In the genomic region with DNA sequence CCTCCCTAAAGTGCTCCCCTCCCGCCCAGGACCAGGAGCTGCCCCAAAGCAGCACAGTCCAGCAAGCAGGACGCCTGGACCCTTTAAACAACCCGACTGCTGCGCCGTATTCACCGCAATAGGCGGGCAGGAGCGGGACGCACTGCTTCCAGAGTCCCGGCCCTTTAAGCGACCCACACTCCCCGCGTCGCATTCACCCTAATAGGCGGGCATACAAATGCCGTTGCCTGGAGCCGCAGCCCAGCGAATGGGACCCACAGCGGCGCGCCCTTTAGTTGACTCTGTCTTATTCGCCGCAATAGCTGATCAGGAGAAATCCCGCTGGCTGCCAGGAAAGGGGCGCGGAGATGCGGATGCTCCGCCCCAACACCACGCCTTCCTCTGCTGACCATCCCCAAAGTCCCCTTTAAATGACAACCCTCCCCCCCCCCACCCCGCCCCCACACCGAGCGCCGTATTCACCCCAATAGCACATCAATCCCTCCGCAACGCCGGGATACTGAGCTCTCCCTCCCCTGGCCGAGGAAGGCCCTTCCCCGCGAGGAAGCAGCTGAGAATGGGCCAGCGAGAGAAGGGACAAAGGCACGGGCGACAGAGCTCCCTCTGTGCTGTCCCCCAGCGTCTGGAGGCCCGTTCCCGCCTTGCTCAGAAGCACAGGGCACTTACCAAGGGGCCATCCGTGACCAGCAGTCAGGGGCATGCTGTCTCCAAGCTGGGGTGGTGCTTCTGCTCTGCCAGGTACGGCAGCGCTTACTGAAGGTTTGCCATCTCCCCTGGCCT, we compare ENCODE assay signal across 8 cellular contexts. TPM values are rescaled to one million over a fixed set of nuclear protein-coding genes. Genes with fewer than 3 reads are reported as not detected.
DNase-seq lines count a peak whose midpoint lies in the region; ATAC-seq and TF ChIP-seq lines count a peak whose summit lies in the region.

No MANE protein-coding gene starts in this region.

- peak overlapping the region; percentile 84 for H3K4me3 ChIP-seq in adipocyte (ENCODE audit: low read length)
- H3K4me3 ChIP-seq in uterus = peak overlapping the region; percentile 31 to 59

- H3K9me3 Mint-ChIP-seq in neural crest cell = no peaks in the 10 kb centered on the region

- H3K27ac ChIP-seq in uterus = peak overlapping the region; percentile 75 to 79

- peak; percentile 18 for DNase-seq in DMS153 treated with DMSO at 0.1 percent for 48 hours (lab: John Stamatoyannopoulos, UW; ENCODE audit: unreplicated experiment)
- peak; percentile 83 for DNase-seq in NCI-H1105 (lab: John Stamatoyannopoulos, UW)
- peak; percentile 97 for DNase-seq in adipocyte (ENCODE audit: low read depth)
- peak; percentile 81 to 96 (median 90) for DNase-seq in head of caudate nucleus
- DNase-seq in neural crest cell (ENCODE audit: low read depth, low spot score) = peak; percentile 85
- DNase-seq in uterus = peak; percentile 89 to 92
- no peak for DNase-seq in NCI-H510A (lab: John Stamatoyannopoulos, UW)

- no peaks in the 10 kb centered on the region for H3K36me3 Mint-ChIP-seq in neural crest cell (ENCODE audit: low read depth)

- peak in 1 of 2 donors; percentile 26 for TF ChIP-seq POLR2A in uterus (IDR thresholded peaks at IDR 0.05)

- H3K4me3 Mint-ChIP-seq in neural crest cell = peak overlapping the region; percentile 92

- no peaks in the 10 kb centered on the region for H3K27me3 ChIP-seq in adipocyte (replicated peaks; ENCODE audit: control insufficient read depth, insufficient read depth, low read length)
- no peaks in the 10 kb centered on the region for H3K27me3 ChIP-seq in uterus

- intact Hi-C loops in head of caudate nucleus (cut with DNase I) = no loop called here
- intact Hi-C loops in uterus (cut with DNase I; ENCODE audit: low total_unique reads) = no loop called here

- H3K27ac Mint-ChIP-seq in neural crest cell (ENCODE audit: unreplicated experiment) = peak overlapping the region; percentile 97

- no peaks in the 10 kb centered on the region for H3K9me3 ChIP-seq in adipocyte (ENCODE audit: control insufficient read depth, low read length)
- no peaks in the 10 kb centered on the region for H3K9me3 ChIP-seq in uterus

- peaks cover 52% of the 10 kb centered on the region for H3K4me1 ChIP-seq in adipocyte (ENCODE audit: control insufficient read depth, insufficient read depth, low read length)
- peaks cover 0 to 43% of the 10 kb centered on the region in 2 donors for H3K4me1 ChIP-seq in uterus

- ATAC-seq in GM21360 (IDR thresholded peaks at IDR 0.05; ENCODE audit: unreplicated experiment) = no peak

- H3K27me3 Mint-ChIP-seq in neural crest cell (ENCODE audit: low read depth) = no peaks in the 10 kb centered on the region

- H3K4me1 Mint-ChIP-seq in neural crest cell = peaks cover 47% of the 10 kb centered on the region

- no peak for TF ChIP-seq CTCF in neural crest cell (conservative IDR thresholded peaks at IDR 0.05)
- no peak for TF ChIP-seq CTCF in uterus (IDR thresholded peaks at IDR 0.05)

- no peaks in the 10 kb centered on the region for H3K36me3 ChIP-seq in adipocyte (ENCODE audit: control insufficient read depth, insufficient read depth, low read length, severe bottlenecking)
- no peaks in the 10 kb centered on the region for H3K36me3 ChIP-seq in uterus

- H3K9ac ChIP-seq in adipocyte (ENCODE audit: low read length) = peak overlapping the region; percentile 81

RNA-seq across cellular contexts. Expression of a gene that starts 4.7 kb away (rescaled TPM):
- total RNA-seq in neural crest cell (30.6 and 31.4 TPM in 2 replicates), uterus (10 to 100 TPM; 24.7 to 83.3 (median 48.2) TPM)

RNA-seq across cellular contexts. Expression of a gene that starts 58.2 kb away (rescaled TPM):
- total RNA-seq in neural crest cell (not detected in 2 replicates), uterus (not detected)
